ENCODE assay signal across 14 cellular contexts in genomic region chr3:14154895-14155432, GRCh38.
"Had no signal": no experiment of that assay in that cellular context is flagged by ENCODE, and none has a peak within 500 bp of the region (broad histone marks: within the 10 kb centered on the region; RNA-seq: fewer than 3 reads in every experiment).

No MANE protein-coding gene starts in this region.

- H3K27ac Mint-ChIP-seq: activated naive CD8-positive, alpha-beta T cell treated with anti-CD3 and anti-CD28 coated beads, Interleukin-2, amount 50 U/mL, for 24 hours; T-helper 2 cell treated with Interferon-gamma antibody and Interleukin-4, amounts not matched to agents 5 μg/mL and 100 μg/mL, for 36 hours had no signal

- H3K4me3 ChIP-seq: ascending aorta, lung, testis had no signal

- H3K9me3 ChIP-seq: ascending aorta, testis had no signal

- H3K4me1 ChIP-seq: ascending aorta, testis had no signal

- ATAC-seq: activated naive CD8-positive, alpha-beta T cell treated with anti-CD3 and anti-CD28 coated beads, Interleukin-2, amount 50 U/mL, for 24 hours; foreskin keratinocyte; left colon; stimulated activated naive CD8-positive, alpha-beta T cell treated with anti-CD3 and anti-CD28 coated beads, Interleukin-15, amount 100 ng/mL, for 72 hours had no signal

- H3K9me3 Mint-ChIP-seq: activated naive CD8-positive, alpha-beta T cell treated with anti-CD3 and anti-CD28 coated beads, Interleukin-2, amount 50 U/mL, for 24 hours; immature natural killer cell; stimulated activated naive CD8-positive, alpha-beta T cell treated with anti-CD3 and anti-CD28 coated beads, Interleukin-15, amount 100 ng/mL, for 72 hours; T-helper 2 cell treated with Interferon-gamma antibody and Interleukin-4, amounts not matched to agents 5 μg/mL and 100 μg/mL, for 36 hours had no signal

- DNase-seq: activated effector memory CD4-positive, alpha-beta T cell treated with Interleukin-2 at 50 U/mL for 16 hours; activated naive CD8-positive, alpha-beta T cell treated with anti-CD3 and anti-CD28 coated beads, Interleukin-2, amount 50 U/mL, for 24 hours; activated T-cell treated with anti-CD3 and anti-CD28 coated beads for 4 hours; foreskin keratinocyte; immature natural killer cell; left colon; midbrain; stimulated activated CD4-positive, alpha-beta T cell treated with anti-CD3 and anti-CD28 coated beads, Interleukin-15, amount 100 ng/mL, for 24 hours; stimulated activated CD4-positive, alpha-beta T cell treated with anti-CD3 and anti-CD28 coated beads, Interleukin-4, amount 100 ng/mL, for 24 hours; stimulated activated naive CD8-positive, alpha-beta T cell treated with anti-CD3 and anti-CD28 coated beads, Interleukin-15, amount 100 ng/mL, for 72 hours had no signal

- H3K27me3 ChIP-seq: ascending aorta, foreskin keratinocyte, testis had no signal

- H3K27me3 Mint-ChIP-seq: activated naive CD8-positive, alpha-beta T cell treated with anti-CD3 and anti-CD28 coated beads, Interleukin-2, amount 50 U/mL, for 24 hours; stimulated activated naive CD8-positive, alpha-beta T cell treated with anti-CD3 and anti-CD28 coated beads, Interleukin-15, amount 100 ng/mL, for 72 hours had no signal

- H3K4me3 Mint-ChIP-seq: activated naive CD8-positive, alpha-beta T cell treated with anti-CD3 and anti-CD28 coated beads, Interleukin-2, amount 50 U/mL, for 24 hours; immature natural killer cell; stimulated activated naive CD8-positive, alpha-beta T cell treated with anti-CD3 and anti-CD28 coated beads, Interleukin-15, amount 100 ng/mL, for 72 hours; T-helper 2 cell treated with Interferon-gamma antibody and Interleukin-4, amounts not matched to agents 5 μg/mL and 100 μg/mL, for 36 hours had no signal

- H3K4me1 Mint-ChIP-seq: immature natural killer cell had no signal

- H3K27ac ChIP-seq: ascending aorta, testis had no signal
